In the genomic region with DNA sequence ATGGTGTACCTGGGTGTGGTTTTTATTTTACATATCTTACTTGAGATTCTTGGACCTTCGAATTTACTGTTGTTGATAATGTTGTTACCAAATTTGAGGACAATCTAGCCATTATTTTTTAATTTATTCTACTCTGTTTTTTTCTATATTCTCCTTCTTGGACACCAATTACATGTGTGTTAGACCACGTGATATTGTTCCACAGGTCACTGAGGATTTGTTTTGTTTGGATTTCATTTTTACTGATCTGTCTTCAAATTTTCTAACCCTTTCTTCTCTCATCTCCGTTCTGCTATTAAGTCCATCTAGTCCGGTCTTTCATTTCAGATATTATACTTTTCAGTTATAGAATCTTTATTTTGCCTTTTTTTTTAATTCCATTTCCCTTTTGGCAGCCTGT, we compare ENCODE assay signal across 24 cellular contexts.
"Had no signal": no experiment of that assay in that cellular context is flagged by ENCODE, and none has a peak within 500 bp of the region (broad histone marks: within the 10 kb centered on the region; RNA-seq: fewer than 3 reads in every experiment).

No MANE protein-coding gene starts in this region.

- H3K4me3 Mint-ChIP-seq: natural killer cell; stimulated activated naive CD8-positive, alpha-beta T cell treated with anti-CD3 and anti-CD28 coated beads, Interleukin-15, amount 100 ng/mL, for 72 hours had no signal

- H3K9me3 ChIP-seq: ovary, thyroid gland had no signal

- H3K27ac ChIP-seq: esophagus squamous epithelium, left lung, ovary, psoas muscle, skin epidermis, thyroid gland, vagina had no signal

- H3K36me3 ChIP-seq: ovary had no signal

- H3K27me3 Mint-ChIP-seq: stimulated activated naive CD8-positive, alpha-beta T cell treated with anti-CD3 and anti-CD28 coated beads, Interleukin-15, amount 100 ng/mL, for 72 hours had no signal

- H3K27me3 ChIP-seq: dorsolateral prefrontal cortex, esophagus squamous epithelium, heart right ventricle, left lung, ovary, thyroid gland, vagina had no signal

- H3K4me3 ChIP-seq: dorsolateral prefrontal cortex, esophagus squamous epithelium, heart right ventricle, left lung, ovary, psoas muscle, skin epidermis, thyroid gland, vagina had no signal

- H3K27ac Mint-ChIP-seq: natural killer cell; stimulated activated naive CD8-positive, alpha-beta T cell treated with anti-CD3 and anti-CD28 coated beads, Interleukin-15, amount 100 ng/mL, for 72 hours had no signal

- DNase-seq: dorsolateral prefrontal cortex; effector CD4-positive, alpha-beta T cell; esophagus squamous epithelium; foreskin melanocyte; glutamatergic neuron; heart right ventricle; hippocampal formation; left cardiac atrium; left lung; mesendoderm; natural killer cell; occipital lobe; ovary; posterior cingulate gyrus; psoas muscle; right cardiac atrium; stimulated activated CD4-positive, alpha-beta T cell treated with anti-CD3 and anti-CD28 coated beads, Interleukin-15, amount 100 ng/mL, for 24 hours; stimulated activated CD4-positive, alpha-beta T cell treated with anti-CD3 and anti-CD28 coated beads, Interleukin-2, amount 100 ng/mL, for 48 hours; stimulated activated naive CD4-positive, alpha-beta T cell; stimulated activated naive CD8-positive, alpha-beta T cell treated with anti-CD3 and anti-CD28 coated beads, Interleukin-15, amount 100 ng/mL, for 72 hours; thyroid gland; trophoblast cell had no signal
